ENCODE assay signal across 10 cellular contexts in genomic region chr16:75097941-75098897, GRCh38. TPM values are rescaled to one million over a fixed set of nuclear protein-coding genes. Genes with fewer than 3 reads are reported as not detected.
DNase-seq lines count a peak whose midpoint lies in the region; ATAC-seq, FAIRE-seq and TF ChIP-seq lines count a peak whose summit lies in the region.
"Had no signal": no experiment of that assay in that cellular context is flagged by ENCODE, and none has a peak within 500 bp of the region (broad histone marks: within the 10 kb centered on the region; RNA-seq: fewer than 3 reads in every experiment).

No MANE protein-coding gene starts in this region.

- no peak overlapping the region for H3K18ac ChIP-seq in mesendoderm (ENCODE audit: low read length)

- no peak overlapping the region for H4K8ac ChIP-seq in mesendoderm (ENCODE audit: low read depth, low read length)

- H3K4me1 ChIP-seq in pancreas, result peaks cover 0 to 16% (median 14%) of the 10 kb centered on the region in 3 donors
- peaks cover 8% of the 10 kb centered on the region for H3K4me1 ChIP-seq in mesendoderm (ENCODE audit: control insufficient read depth, low read depth, low read length)
- peaks cover 0 to 44% (median 18%) of the 10 kb centered on the region in 3 donors for H3K4me1 ChIP-seq in gastroesophageal sphincter

- no peak overlapping the region for H3K4me2 ChIP-seq in mesendoderm (ENCODE audit: low read length)

- no peak for FAIRE-seq in pancreas (lab: Jason Lieb, UNC)
- no peak for FAIRE-seq in RCC 7860 (lab: Jason Lieb, UNC)

- H2BK120ac ChIP-seq in mesendoderm (ENCODE audit: low read depth, low read length), result no peak overlapping the region

- no peak for TF ChIP-seq CTCF in pancreas (IDR thresholded peaks at IDR 0.05)
- no peak for TF ChIP-seq CTCF in gastroesophageal sphincter (IDR thresholded peaks at IDR 0.05)

- H3K4me3 ChIP-seq in pancreas (no peak overlapping the region), mesendoderm (ENCODE audit: low read length) (no peak overlapping the region), gastroesophageal sphincter (no peak overlapping the region)

- no peak overlapping the region for H3K4ac ChIP-seq in mesendoderm (ENCODE audit: low read depth, low read length)

- intact Hi-C loops in pancreas (cut with DNase I), result no loop called here

- H3K36me3 ChIP-seq in pancreas (no peaks in the 10 kb centered on the region), mesendoderm (ENCODE audit: control insufficient read depth, insufficient read depth, low read length) (no peaks in the 10 kb centered on the region), gastroesophageal sphincter (peaks cover 0 to 23% of the 10 kb centered on the region in 2 donors)

- H2BK5ac ChIP-seq in mesendoderm (ENCODE audit: low read length), result no peak overlapping the region

- TF ChIP-seq EP300 in gastroesophageal sphincter (IDR thresholded peaks at IDR 0.05), result no peak

- no peaks in the 10 kb centered on the region for H3K27me3 ChIP-seq in pancreas
- H3K27me3 ChIP-seq in mesendoderm (ENCODE audit: insufficient read depth, low read length, poor library complexity), result no peaks in the 10 kb centered on the region
- H3K27me3 ChIP-seq in gastroesophageal sphincter, result no peaks in the 10 kb centered on the region

- no peak overlapping the region for H4K5ac ChIP-seq in mesendoderm (ENCODE audit: low read length)

- no peaks in the 10 kb centered on the region for H3K79me2 ChIP-seq in mesendoderm (ENCODE audit: control insufficient read depth, insufficient read depth, low read length)

- H3K27ac ChIP-seq in pancreas (peak overlapping the region in 2 of 4 donors; percentile 19 to 22), mesendoderm (ENCODE audit: low read depth, low read length) (no peak overlapping the region), gastroesophageal sphincter (no peak overlapping the region)

- no peak overlapping the region for H3K56ac ChIP-seq in mesendoderm (ENCODE audit: low read length)

- H3K9me3 ChIP-seq in pancreas (no peaks in the 10 kb centered on the region), gastroesophageal sphincter (no peaks in the 10 kb centered on the region)

- TF ChIP-seq POLR2A in gastroesophageal sphincter (IDR thresholded peaks at IDR 0.05), result no peak

- H3K79me1 ChIP-seq in mesendoderm (ENCODE audit: low read length), result peaks cover 8% of the 10 kb centered on the region

- WGBS in pancreas, 2 donors, result 77% methylated on average over 15 of the region's 15 CpGs
- no CpG with 5 or more reads among the region's 15 CpGs for WGBS in mesendoderm (ENCODE audit: extremely low coverage, insufficient coverage, low lambda C conversion rate)
- WGBS in gastroesophageal sphincter (ENCODE audit: low coverage in 1 of 2), 2 donors, result 80 to 100% methylated on average over 1 to 7 of the region's 15 CpGs

- no peak overlapping the region for H2AK5ac ChIP-seq in mesendoderm (ENCODE audit: low read length)

- no peak overlapping the region for H3K9ac ChIP-seq in mesendoderm (ENCODE audit: low read length)

- H2BK15ac ChIP-seq in mesendoderm (replicated peaks; ENCODE audit: low read depth), result no peak overlapping the region

- H3K23ac ChIP-seq in mesendoderm (ENCODE audit: low read length), result no peak overlapping the region

- peak; percentile 54 for ATAC-seq in HG03521 (IDR thresholded peaks at IDR 0.05; ENCODE audit: unreplicated experiment)
- peak in 3 of 4 donors; percentile 11 to 31 (median 28) for ATAC-seq in pancreas
- ATAC-seq in GM19035 (IDR thresholded peaks at IDR 0.05; ENCODE audit: unreplicated experiment), result no peak
- ATAC-seq in gastroesophageal sphincter, result no peak

- peak; percentile 55 for DNase-seq in Daoy (ENCODE audit: low read depth)
- peak; percentile 48 for DNase-seq in activated T-helper 1 cell treated with Interleukin-2 at 50 U/mL for 16 hours (ENCODE audit: low read depth)
- DNase-seq in pancreas, result no peak
- no peak for DNase-seq in mesendoderm
- no peak for DNase-seq in RCC 7860 (ENCODE audit: low spot score)

RNA-seq across cellular contexts. Expression of gene LDHD, which starts 18.4 kb away (rescaled TPM):
- not detected in 2 replicates for total RNA-seq in Daoy (2014; rRNA removed; shearing (Covaris generic))
- total RNA-seq in pancreas (10 to 100 TPM in 2 of 6 donors, 1 to 10 TPM in 4; 6.9 to 12.2 (median 8.6) TPM), gastroesophageal sphincter (10 to 100 TPM in 2 of 4 donors, 1 to 10 TPM in 2; 5.1 to 12.8 (median 8.6) TPM)
- polyA plus RNA-seq in pancreas, result 10 to 100 TPM; 15.8 to 20.3 TPM
- polyA plus RNA-seq in mesendoderm (2013, experiment 1 of 2), result 0.32 TPM
- polyA plus RNA-seq in mesendoderm (2013, experiment 2 of 2), result 0.35 TPM
- total RNA-seq: activated CD8-positive, alpha-beta memory T cell treated with anti-CD3 and anti-CD28 coated beads for 36 hours had no signal
- polyA plus RNA-seq: neural cell had no signal

RNA-seq across cellular contexts. Expression of gene ZFP1, which starts 50.1 kb away (rescaled TPM):
- 8.9 and 10.2 TPM in 2 replicates for total RNA-seq in Daoy (2014; rRNA removed; shearing (Covaris generic))
- 1 to 10 TPM; 1.9 to 4.2 (median 3.3) TPM for total RNA-seq in pancreas
- 1 to 10 TPM; 1.8 to 3.3 TPM for polyA plus RNA-seq in pancreas
- 5.9 TPM for polyA plus RNA-seq in mesendoderm (2013, experiment 1 of 2)
- 5.5 TPM for polyA plus RNA-seq in mesendoderm (2013, experiment 2 of 2)
- total RNA-seq in gastroesophageal sphincter, result 10 to 100 TPM in 3 of 4 donors, 1 to 10 TPM in 1; 9.8 to 18.4 (median 15.4) TPM

Comparison
In these comparisons a context has a peak if more than half of its experiments do, and no peak if none do; other contexts are left out.
1. DNase-seq: peak in Daoy (single experiment) and activated T-helper 1 cell treated with Interleukin-2 at 50 U/mL for 16 hours (single experiment); none in pancreas (0 of 6), mesendoderm (single experiment) and RCC 7860 (single experiment).
2. ATAC-seq: peak in HG03521 (single experiment) and pancreas (3 of 4); none in GM19035 (single experiment) and gastroesophageal sphincter (single experiment).